Comparison of ENCODE assay signal across 25 cellular contexts in genomic region chr4:126563389-126563788, GRCh38.
DNase-seq lines count a peak whose midpoint lies in the region; ATAC-seq, FAIRE-seq and TF ChIP-seq lines count a peak whose summit lies in the region.
"Had no signal": no experiment of that assay in that cellular context is flagged by ENCODE, and none has a peak within 500 bp of the region (broad histone marks: within the 10 kb centered on the region; RNA-seq: fewer than 3 reads in every experiment).

No MANE protein-coding gene starts in this region.

- intact Hi-C loops in HepG2 (cut with micrococcal nuclease; ENCODE audit: unreplicated experiment): no loop called here
- intact Hi-C loops in right lobe of liver (cut with DNase I): no loop called here
- intact Hi-C loops in K562 (cut with micrococcal nuclease): no loop called here

- H3K9me3 ChIP-seq in HepG2 (ENCODE audit: low read length) (no peaks in the 10 kb centered on the region), right lobe of liver (no peaks in the 10 kb centered on the region), K562 (replicated peaks; ENCODE audit: control insufficient read depth, insufficient read depth, low read depth, low read length) (no peaks in the 10 kb centered on the region; the same call in 1 of the 2 replicates)
- H3K9me3 ChIP-seq: BE2C, BLaER1 had no signal

- CTCF ChIA-PET in HepG2 (lab: Yijun Ruan, JAX; ENCODE audit: low intra/inter-chr PET ratio, low total read pairs) (no interaction called here), K562 (lab: Yijun Ruan, JAX; ENCODE audit: low intra/inter-chr PET ratio) (no interaction called here)

- H3K27me3 ChIP-seq in HepG2 (ENCODE audit: control insufficient read depth in 1 of 2, insufficient read depth in 2 of 2, low read length in 2 of 2) (no peaks in the 10 kb centered on the region; a peak in 1 of 5 replicates), right lobe of liver (no peaks in the 10 kb centered on the region), K562 (ENCODE audit: control insufficient read depth in 2 of 2, insufficient read depth in 2 of 2, low read length in 2 of 2) (no peaks in the 10 kb centered on the region)
- H3K27me3 ChIP-seq: BE2C, BLaER1 had no signal

- 21% methylated on average over 11 of the region's 11 CpGs for WGBS in HepG2 (ENCODE audit: low lambda C conversion rate)
- 76% methylated on average over 11 of the region's 11 CpGs for WGBS in right lobe of liver (ENCODE audit: insufficient coverage, low coverage, low lambda C conversion rate, missing lambda C conversion rate)
- WGBS in K562 (ENCODE audit: insufficient coverage, low coverage, missing lambda C conversion rate): 88% methylated on average over 11 of the region's 11 CpGs

- H3K27ac ChIP-seq in HepG2 (ENCODE audit: extremely low read length, insufficient read depth, low read length): no peak overlapping the region
- H3K27ac ChIP-seq in right lobe of liver: no peak overlapping the region
- no peak overlapping the region for H3K27ac ChIP-seq in K562 (ENCODE audit: extremely low read depth, low read depth, low read length)
- H3K27ac ChIP-seq: BLaER1 had no signal

- H3K79me2 ChIP-seq in HepG2 (ENCODE audit: insufficient read depth, low read length): no peaks in the 10 kb centered on the region
- H3K79me2 ChIP-seq in K562 (ENCODE audit: control insufficient read depth, insufficient read depth, low read length): peaks cover 52% of the 10 kb centered on the region

- H4K20me1 ChIP-seq in HepG2 (ENCODE audit: insufficient read depth, low read length) (no peaks in the 10 kb centered on the region), K562 (replicated peaks; ENCODE audit: control insufficient read depth, insufficient read depth, low read length) (no peaks in the 10 kb centered on the region)
- H4K20me1 ChIP-seq: BLaER1 had no signal

- FAIRE-seq in HepG2 (lab: Jason Lieb, UNC) (no peak), K562 (lab: Jason Lieb, UNC) (no peak)
- FAIRE-seq: A204.1, GM12878, GM12892, GM18507 had no signal

- in situ Hi-C loops in HepG2 (cut with HindIII; ENCODE audit: extremely low pct_ligation_motif_present, low pct_unique_long_range_greater_than_20kb): no loop called here
- in situ Hi-C loops in K562 (cut with MboI): no loop called here

- H3K9ac ChIP-seq in HepG2 (ENCODE audit: insufficient read depth, low read depth, low read length) (no peak overlapping the region), K562 (ENCODE audit: insufficient read depth in 1 of 2, low read depth in 2 of 2, low read length in 2 of 2) (no peak overlapping the region)
- H3K9ac ChIP-seq: BLaER1 had no signal

- POLR2A ChIA-PET in HepG2 (lab: Yijun Ruan, JAX): no interaction called here
- POLR2A ChIA-PET in K562 (lab: Yijun Ruan, JAX): no interaction called here

- TF ChIP-seq RAD21 in HepG2 (CRISPR knock-in tag; IDR thresholded peaks at IDR 0.05) (no peak), K562 (CRISPR knock-in tag; conservative IDR thresholded peaks at IDR 0.05 in 1 of 2, IDR thresholded peaks at IDR 0.05 in 1 of 2) (no peak)

- H3K36me3 ChIP-seq in HepG2 (replicated peaks in 1 of 2; ENCODE audit: control insufficient read depth in 1 of 2, insufficient read depth in 2 of 2, low read length in 2 of 2) (no peaks in the 10 kb centered on the region), right lobe of liver (no peaks in the 10 kb centered on the region), K562 (ENCODE audit: control insufficient read depth, insufficient read depth, low read length) (peaks cover 22% of the 10 kb centered on the region)
- H3K36me3 ChIP-seq: BE2C, BLaER1 had no signal

- TF ChIP-seq CTCF in HepG2 (CRISPR knock-in tag; IDR thresholded peaks at IDR 0.05) (no peak), right lobe of liver (IDR thresholded peaks at IDR 0.05) (no peak), K562 (IDR thresholded peaks at IDR 0.05 in 2 of 3, conservative IDR thresholded peaks at IDR 0.05 in 1 of 3; ENCODE audit: insufficient read depth in 2 of 3, low read depth in 1 of 3, low read length in 3 of 3) (no peak)

- no peak for TF ChIP-seq POLR2A in HepG2 (IDR thresholded peaks at IDR 0.05; ENCODE audit: insufficient read depth in 1 of 2, low read depth in 2 of 2, low read length in 2 of 2)
- no peak for TF ChIP-seq POLR2A in right lobe of liver (IDR thresholded peaks at IDR 0.05)
- no peak for TF ChIP-seq POLR2A in K562 (conservative IDR thresholded peaks at IDR 0.05)

- H3K4me3 ChIP-seq in HepG2 (replicated peaks in 1 of 3; ENCODE audit: insufficient read depth in 1 of 3, low read depth in 2 of 3, low read length in 3 of 3) (no peak overlapping the region), right lobe of liver (no peak overlapping the region), K562 (no peak overlapping the region)
- H3K4me3 ChIP-seq: BLaER1, GM12878 had no signal

- DNase-seq in HepG2 (ENCODE audit: low spot score) (no peak), right lobe of liver (no peak), K562 (ENCODE audit: extremely low read depth in 1 of 4, low spot score in 3 of 4) (no peak), LoVo (ENCODE audit: low spot score) (no peak)
- DNase-seq: 8988T; ACHN; BE2C; C1 segment of cervical spinal cord; CD4-positive, alpha-beta memory T cell; CD4-positive, CD25-positive, alpha-beta regulatory T cell; CD8-positive, alpha-beta memory T cell; COR-L47; DMS 273 treated with DMSO at 0.1 percent for 48 hours; DMS153; DMS53; DMS79; DND-41; EL; GDM1 had no signal

- no peak overlapping the region for H2AFZ ChIP-seq in HepG2 (ENCODE audit: low read length)
- H2AFZ ChIP-seq in K562 (ENCODE audit: low read depth, low read length): no peak overlapping the region

- H3K4me2 ChIP-seq in HepG2 (ENCODE audit: low read depth, low read length) (no peak overlapping the region), K562 (ENCODE audit: insufficient read depth, low read length) (no peak overlapping the region)
- H3K4me2 ChIP-seq: BLaER1 had no signal

- BruUV-seq in HepG2 (replicated peaks; lab: Mats Ljungman, UMichigan): no TSS peak
- BruUV-seq in K562 (replicated peaks; lab: Mats Ljungman, UMichigan): no TSS peak

- no peaks in the 10 kb centered on the region for H3K4me1 ChIP-seq in HepG2 (ENCODE audit: insufficient read depth, low read length)
- H3K4me1 ChIP-seq in right lobe of liver: no peaks in the 10 kb centered on the region
- no peaks in the 10 kb centered on the region for H3K4me1 ChIP-seq in K562 (replicated peaks in 1 of 2; ENCODE audit: control insufficient read depth in 2 of 2, insufficient read depth in 2 of 2, low read length in 2 of 2)
- H3K4me1 ChIP-seq: BLaER1 had no signal

- H3K9me1 ChIP-seq in K562 (ENCODE audit: control insufficient read depth, insufficient read depth, low read length): no peaks in the 10 kb centered on the region

- ATAC-seq in HepG2 (no peak), right lobe of liver (no peak), K562 (no peak), HG02623 (IDR thresholded peaks at IDR 0.05; ENCODE audit: unreplicated experiment) (no peak)
- ATAC-seq: GM12878 had no signal

- no peak for TF ChIP-seq EP300 in HepG2 (IDR thresholded peaks at IDR 0.05; ENCODE audit: low read depth in 2 of 2, low read length in 2 of 2)
- TF ChIP-seq EP300 in HepG2 (CRISPR knock-in tag; IDR thresholded peaks at IDR 0.05; ENCODE audit: borderline replicate concordance): no peak
- TF ChIP-seq EP300 in K562 (IDR thresholded peaks at IDR 0.05; ENCODE audit: low read length): no peak

TF ChIP-seq in HepG2, 621 proteins besides CTCF, POLR2A, EP300 and RAD21:
- TF ChIP-seq MNT (IDR thresholded peaks at IDR 0.05) (peak; percentile 59; the same call in 1 of the 2 replicates), ZNF792 (CRISPR knock-in tag; IDR thresholded peaks at IDR 0.05) (no peak)
TF ChIP-seq in HepG2: peak in this region for 1.

TF ChIP-seq in K562, 482 proteins besides CTCF, POLR2A, EP300 and RAD21:
- TF ChIP-seq CC2D1A (IDR thresholded peaks at IDR 0.05): 0 out of 2 replicates have a peak, but pooled peaks have one; percentile 18
- no peak for TF ChIP-seq TFAM (CRISPR knock-in tag; conservative IDR thresholded peaks at IDR 0.05)
- no peak for TF ChIP-seq ILF3 (IDR thresholded peaks at IDR 0.05; ENCODE audit: borderline replicate concordance)
- TF ChIP-seq FOS (IDR thresholded peaks at IDR 0.05; ENCODE audit: extremely low read depth, insufficient read length): no peak
- TF ChIP-seq ZNF699 (CRISPR knock-in tag; IDR thresholded peaks at IDR 0.05; ENCODE audit: insufficient replicate concordance): no peak
- TF ChIP-seq POU5F1 (IDR thresholded peaks at IDR 0.05; ENCODE audit: borderline replicate concordance, low read depth, low read length, partially characterized antibody): no peak

Comparison
In these comparisons a context has a peak if more than half of its experiments do, and no peak if none do; other contexts are left out.
1. Of the 241 proteins assayed by ChIP-seq in both HepG2 and K562: peak only in HepG2: MNT; only in K562: CC2D1A; in both: none; in neither: 239.